In the genomic region with DNA sequence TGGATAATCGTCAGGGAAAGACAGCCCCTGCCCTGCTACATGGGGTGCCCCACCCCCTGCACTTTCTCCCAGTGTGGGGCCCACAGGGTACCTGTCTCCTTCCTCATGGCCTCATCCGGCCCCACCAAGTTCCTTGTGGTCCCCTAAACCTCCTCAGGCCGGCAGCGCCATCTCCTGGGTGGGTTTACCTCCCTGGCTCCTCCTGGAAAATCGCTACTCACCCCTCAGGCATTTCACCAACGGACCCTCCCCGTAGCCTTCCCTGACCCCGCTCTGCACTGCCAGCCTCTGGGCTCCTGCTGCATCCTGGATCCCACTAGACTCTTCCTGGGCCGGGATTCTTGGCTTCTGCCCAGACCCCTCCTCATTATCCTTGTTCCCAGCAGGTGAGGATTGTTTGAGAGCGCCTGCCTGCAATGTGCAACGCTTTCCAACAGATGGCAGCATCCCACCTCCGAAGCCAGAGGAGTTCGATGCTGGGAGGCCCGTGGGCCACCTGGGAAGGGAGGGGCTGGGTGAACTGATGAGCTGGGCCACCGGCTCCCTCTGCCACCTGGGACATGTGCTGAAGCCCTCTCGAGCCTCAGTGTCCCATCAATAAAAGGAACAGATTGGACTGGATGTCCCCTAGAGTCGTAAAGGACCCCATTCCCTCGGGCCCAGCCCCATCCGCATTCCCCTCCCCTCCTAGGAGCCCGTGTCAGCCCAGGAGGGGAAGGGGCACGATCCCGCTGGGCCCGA, we compare ENCODE assay signal across 1 cellular context.
A peak's percentile ranks its signal among the peaks of the same experiment; 100 is the strongest.
TF ChIP-seq lines count a peak whose summit lies in the region.

No MANE protein-coding gene starts in this region.

TF ChIP-seq in GM12878, 131 proteins besides CTCF, POLR2A, EP300 and RAD21 (continued from another document):
- TF ChIP-seq, protein P1, sequence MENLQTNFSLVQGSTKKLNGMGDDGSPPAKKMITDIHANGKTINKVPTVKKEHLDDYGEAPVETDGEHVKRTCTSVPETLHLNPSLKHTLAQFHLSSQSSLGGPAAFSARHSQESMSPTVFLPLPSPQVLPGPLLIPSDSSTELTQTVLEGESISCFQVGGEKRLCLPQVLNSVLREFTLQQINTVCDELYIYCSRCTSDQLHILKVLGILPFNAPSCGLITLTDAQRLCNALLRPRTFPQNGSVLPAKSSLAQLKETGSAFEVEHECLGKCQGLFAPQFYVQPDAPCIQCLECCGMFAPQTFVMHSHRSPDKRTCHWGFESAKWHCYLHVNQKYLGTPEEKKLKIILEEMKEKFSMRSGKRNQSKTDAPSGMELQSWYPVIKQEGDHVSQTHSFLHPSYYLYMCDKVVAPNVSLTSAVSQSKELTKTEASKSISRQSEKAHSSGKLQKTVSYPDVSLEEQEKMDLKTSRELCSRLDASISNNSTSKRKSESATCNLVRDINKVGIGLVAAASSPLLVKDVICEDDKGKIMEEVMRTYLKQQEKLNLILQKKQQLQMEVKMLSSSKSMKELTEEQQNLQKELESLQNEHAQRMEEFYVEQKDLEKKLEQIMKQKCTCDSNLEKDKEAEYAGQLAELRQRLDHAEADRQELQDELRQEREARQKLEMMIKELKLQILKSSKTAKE (IDR thresholded peaks at IDR 0.05; ENCODE audit: low read depth, poor library complexity, severe bottlenecking) = no peak
- TF ChIP-seq CBX5 (IDR thresholded peaks at IDR 0.05; ENCODE audit: low read depth) (no peak), ZNF622 (IDR thresholded peaks at IDR 0.05) (no peak), KAT2A (conservative IDR thresholded peaks at IDR 0.05; ENCODE audit: control insufficient read depth, low read depth, low read length) (no peak), CHD4 (IDR thresholded peaks at IDR 0.05) (no peak), ZZZ3 (IDR thresholded peaks at IDR 0.05; ENCODE audit: control insufficient read depth, insufficient read length, low read depth) (no peak), BHLHE40 (IDR thresholded peaks at IDR 0.05; ENCODE audit: borderline replicate concordance in 1 of 2, low read depth in 2 of 2, low read length in 1 of 2) (no peak), SPI1 (IDR thresholded peaks at IDR 0.05; ENCODE audit: borderline replicate concordance, insufficient read depth, low read depth, low read length) (no peak), TCF12 (IDR thresholded peaks at IDR 0.05; ENCODE audit: low read depth, low read length) (no peak), DPF2 (IDR thresholded peaks at IDR 0.05) (no peak), MEF2B (IDR thresholded peaks at IDR 0.05; ENCODE audit: partially characterized antibody, poor library complexity, severe bottlenecking) (no peak), EED (IDR thresholded peaks at IDR 0.05; ENCODE audit: low read depth) (no peak), SIN3A (IDR thresholded peaks at IDR 0.05; ENCODE audit: low read depth, low read length) (no peak), LARP7 (IDR thresholded peaks at IDR 0.05) (0 out of 2 replicates have a peak, but pooled peaks have one; percentile 17), SMC3 (IDR thresholded peaks at IDR 0.05; ENCODE audit: borderline replicate concordance, low read length) (peak; percentile 91), TBL1XR1 (IDR thresholded peaks at IDR 0.05; ENCODE audit: low read depth, low read length) (no peak)
- TF ChIP-seq, protein P2, sequence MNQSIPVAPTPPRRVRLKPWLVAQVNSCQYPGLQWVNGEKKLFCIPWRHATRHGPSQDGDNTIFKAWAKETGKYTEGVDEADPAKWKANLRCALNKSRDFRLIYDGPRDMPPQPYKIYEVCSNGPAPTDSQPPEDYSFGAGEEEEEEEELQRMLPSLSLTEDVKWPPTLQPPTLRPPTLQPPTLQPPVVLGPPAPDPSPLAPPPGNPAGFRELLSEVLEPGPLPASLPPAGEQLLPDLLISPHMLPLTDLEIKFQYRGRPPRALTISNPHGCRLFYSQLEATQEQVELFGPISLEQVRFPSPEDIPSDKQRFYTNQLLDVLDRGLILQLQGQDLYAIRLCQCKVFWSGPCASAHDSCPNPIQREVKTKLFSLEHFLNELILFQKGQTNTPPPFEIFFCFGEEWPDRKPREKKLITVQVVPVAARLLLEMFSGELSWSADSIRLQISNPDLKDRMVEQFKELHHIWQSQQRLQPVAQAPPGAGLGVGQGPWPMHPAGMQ (IDR thresholded peaks at IDR 0.05; ENCODE audit: borderline replicate concordance) = no peak
- TF ChIP-seq, protein P3, sequence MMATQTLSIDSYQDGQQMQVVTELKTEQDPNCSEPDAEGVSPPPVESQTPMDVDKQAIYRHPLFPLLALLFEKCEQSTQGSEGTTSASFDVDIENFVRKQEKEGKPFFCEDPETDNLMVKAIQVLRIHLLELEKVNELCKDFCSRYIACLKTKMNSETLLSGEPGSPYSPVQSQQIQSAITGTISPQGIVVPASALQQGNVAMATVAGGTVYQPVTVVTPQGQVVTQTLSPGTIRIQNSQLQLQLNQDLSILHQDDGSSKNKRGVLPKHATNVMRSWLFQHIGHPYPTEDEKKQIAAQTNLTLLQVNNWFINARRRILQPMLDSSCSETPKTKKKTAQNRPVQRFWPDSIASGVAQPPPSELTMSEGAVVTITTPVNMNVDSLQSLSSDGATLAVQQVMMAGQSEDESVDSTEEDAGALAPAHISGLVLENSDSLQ (IDR thresholded peaks at IDR 0.05) = no peak
- TF ChIP-seq, protein P4, sequence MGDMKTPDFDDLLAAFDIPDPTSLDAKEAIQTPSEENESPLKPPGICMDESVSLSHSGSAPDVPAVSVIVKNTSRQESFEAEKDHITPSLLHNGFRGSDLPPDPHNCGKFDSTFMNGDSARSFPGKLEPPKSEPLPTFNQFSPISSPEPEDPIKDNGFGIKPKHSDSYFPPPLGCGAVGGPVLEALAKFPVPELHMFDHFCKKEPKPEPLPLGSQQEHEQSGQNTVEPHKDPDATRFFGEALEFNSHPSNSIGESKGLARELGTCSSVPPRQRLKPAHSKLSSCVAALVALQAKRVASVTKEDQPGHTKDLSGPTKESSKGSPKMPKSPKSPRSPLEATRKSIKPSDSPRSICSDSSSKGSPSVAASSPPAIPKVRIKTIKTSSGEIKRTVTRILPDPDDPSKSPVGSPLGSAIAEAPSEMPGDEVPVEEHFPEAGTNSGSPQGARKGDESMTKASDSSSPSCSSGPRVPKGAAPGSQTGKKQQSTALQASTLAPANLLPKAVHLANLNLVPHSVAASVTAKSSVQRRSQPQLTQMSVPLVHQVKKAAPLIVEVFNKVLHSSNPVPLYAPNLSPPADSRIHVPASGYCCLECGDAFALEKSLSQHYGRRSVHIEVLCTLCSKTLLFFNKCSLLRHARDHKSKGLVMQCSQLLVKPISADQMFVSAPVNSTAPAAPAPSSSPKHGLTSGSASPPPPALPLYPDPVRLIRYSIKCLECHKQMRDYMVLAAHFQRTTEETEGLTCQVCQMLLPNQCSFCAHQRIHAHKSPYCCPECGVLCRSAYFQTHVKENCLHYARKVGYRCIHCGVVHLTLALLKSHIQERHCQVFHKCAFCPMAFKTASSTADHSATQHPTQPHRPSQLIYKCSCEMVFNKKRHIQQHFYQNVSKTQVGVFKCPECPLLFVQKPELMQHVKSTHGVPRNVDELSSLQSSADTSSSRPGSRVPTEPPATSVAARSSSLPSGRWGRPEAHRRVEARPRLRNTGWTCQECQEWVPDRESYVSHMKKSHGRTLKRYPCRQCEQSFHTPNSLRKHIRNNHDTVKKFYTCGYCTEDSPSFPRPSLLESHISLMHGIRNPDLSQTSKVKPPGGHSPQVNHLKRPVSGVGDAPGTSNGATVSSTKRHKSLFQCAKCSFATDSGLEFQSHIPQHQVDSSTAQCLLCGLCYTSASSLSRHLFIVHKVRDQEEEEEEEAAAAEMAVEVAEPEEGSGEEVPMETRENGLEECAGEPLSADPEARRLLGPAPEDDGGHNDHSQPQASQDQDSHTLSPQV (IDR thresholded peaks at IDR 0.05) = no peak
- TF ChIP-seq, protein P5, sequence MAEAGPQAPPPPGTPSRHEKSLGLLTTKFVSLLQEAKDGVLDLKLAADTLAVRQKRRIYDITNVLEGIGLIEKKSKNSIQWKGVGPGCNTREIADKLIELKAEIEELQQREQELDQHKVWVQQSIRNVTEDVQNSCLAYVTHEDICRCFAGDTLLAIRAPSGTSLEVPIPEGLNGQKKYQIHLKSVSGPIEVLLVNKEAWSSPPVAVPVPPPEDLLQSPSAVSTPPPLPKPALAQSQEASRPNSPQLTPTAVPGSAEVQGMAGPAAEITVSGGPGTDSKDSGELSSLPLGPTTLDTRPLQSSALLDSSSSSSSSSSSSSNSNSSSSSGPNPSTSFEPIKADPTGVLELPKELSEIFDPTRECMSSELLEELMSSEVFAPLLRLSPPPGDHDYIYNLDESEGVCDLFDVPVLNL (IDR thresholded peaks at IDR 0.05; ENCODE audit: low read depth, low read length) = no peak
- TF ChIP-seq, protein P6, sequence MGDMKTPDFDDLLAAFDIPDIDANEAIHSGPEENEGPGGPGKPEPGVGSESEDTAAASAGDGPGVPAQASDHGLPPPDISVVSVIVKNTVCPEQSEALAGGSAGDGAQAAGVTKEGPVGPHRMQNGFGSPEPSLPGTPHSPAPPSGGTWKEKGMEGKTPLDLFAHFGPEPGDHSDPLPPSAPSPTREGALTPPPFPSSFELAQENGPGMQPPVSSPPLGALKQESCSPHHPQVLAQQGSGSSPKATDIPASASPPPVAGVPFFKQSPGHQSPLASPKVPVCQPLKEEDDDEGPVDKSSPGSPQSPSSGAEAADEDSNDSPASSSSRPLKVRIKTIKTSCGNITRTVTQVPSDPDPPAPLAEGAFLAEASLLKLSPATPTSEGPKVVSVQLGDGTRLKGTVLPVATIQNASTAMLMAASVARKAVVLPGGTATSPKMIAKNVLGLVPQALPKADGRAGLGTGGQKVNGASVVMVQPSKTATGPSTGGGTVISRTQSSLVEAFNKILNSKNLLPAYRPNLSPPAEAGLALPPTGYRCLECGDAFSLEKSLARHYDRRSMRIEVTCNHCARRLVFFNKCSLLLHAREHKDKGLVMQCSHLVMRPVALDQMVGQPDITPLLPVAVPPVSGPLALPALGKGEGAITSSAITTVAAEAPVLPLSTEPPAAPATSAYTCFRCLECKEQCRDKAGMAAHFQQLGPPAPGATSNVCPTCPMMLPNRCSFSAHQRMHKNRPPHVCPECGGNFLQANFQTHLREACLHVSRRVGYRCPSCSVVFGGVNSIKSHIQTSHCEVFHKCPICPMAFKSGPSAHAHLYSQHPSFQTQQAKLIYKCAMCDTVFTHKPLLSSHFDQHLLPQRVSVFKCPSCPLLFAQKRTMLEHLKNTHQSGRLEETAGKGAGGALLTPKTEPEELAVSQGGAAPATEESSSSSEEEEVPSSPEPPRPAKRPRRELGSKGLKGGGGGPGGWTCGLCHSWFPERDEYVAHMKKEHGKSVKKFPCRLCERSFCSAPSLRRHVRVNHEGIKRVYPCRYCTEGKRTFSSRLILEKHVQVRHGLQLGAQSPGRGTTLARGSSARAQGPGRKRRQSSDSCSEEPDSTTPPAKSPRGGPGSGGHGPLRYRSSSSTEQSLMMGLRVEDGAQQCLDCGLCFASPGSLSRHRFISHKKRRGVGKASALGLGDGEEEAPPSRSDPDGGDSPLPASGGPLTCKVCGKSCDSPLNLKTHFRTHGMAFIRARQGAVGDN (IDR thresholded peaks at IDR 0.05) = no peak
- TF ChIP-seq, protein P7, sequence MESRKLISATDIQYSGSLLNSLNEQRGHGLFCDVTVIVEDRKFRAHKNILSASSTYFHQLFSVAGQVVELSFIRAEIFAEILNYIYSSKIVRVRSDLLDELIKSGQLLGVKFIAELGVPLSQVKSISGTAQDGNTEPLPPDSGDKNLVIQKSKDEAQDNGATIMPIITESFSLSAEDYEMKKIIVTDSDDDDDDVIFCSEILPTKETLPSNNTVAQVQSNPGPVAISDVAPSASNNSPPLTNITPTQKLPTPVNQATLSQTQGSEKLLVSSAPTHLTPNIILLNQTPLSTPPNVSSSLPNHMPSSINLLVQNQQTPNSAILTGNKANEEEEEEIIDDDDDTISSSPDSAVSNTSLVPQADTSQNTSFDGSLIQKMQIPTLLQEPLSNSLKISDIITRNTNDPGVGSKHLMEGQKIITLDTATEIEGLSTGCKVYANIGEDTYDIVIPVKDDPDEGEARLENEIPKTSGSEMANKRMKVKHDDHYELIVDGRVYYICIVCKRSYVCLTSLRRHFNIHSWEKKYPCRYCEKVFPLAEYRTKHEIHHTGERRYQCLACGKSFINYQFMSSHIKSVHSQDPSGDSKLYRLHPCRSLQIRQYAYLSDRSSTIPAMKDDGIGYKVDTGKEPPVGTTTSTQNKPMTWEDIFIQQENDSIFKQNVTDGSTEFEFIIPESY (IDR thresholded peaks at IDR 0.05) = no peak
